ENCODE assay signal across 9 cellular contexts in the genomic region with DNA sequence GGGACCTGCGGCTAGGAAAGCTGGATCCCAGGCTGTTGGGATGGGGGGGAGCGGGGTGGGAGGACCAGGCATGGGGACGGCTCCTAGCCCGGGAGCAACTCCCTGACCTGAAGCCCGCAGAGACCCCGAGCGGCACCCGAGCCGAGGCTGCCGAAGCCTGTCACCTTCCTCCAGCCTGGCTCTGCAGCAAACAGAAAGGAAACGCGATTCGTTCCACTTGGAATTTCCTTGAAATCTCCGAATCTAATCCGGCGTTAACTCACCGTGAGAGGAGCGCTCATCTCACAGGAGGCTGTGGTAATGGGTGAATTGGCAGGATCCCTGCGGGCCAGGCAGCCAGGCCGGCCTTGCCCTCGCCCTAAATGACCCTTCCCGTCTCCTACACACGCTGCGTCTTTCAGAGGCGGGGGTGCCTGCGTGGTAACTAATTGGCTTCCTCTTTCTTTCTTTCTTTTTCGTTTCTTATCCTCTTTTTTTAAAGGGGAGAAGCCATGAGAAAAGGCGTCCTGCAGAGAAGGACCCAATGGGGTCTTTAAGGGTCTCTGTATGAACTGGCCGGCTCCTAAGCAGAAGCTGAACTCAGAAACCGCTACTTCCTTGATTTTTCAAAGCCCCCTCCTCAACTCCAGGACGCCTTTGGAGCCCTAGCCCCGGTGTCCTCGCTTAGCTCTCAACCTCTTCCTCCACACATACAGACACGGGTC. TPM values are rescaled to one million over a fixed set of nuclear protein-coding genes. Genes with fewer than 3 reads are reported as not detected.
DNase-seq lines count a peak whose midpoint lies in the region; ATAC-seq and TF ChIP-seq lines count a peak whose summit lies in the region.
"Had no signal": no experiment of that assay in that cellular context is flagged by ENCODE, and none has a peak within 500 bp of the region (broad histone marks: within the 10 kb centered on the region; RNA-seq: fewer than 3 reads in every experiment).

No MANE protein-coding gene starts in this region.

- H3K9me3 ChIP-seq in right atrium auricular region = no peaks in the 10 kb centered on the region
- H3K9me3 ChIP-seq in vagina = no peaks in the 10 kb centered on the region

- TF ChIP-seq CTCF in right atrium auricular region (IDR thresholded peaks at IDR 0.05) (no peak), VCaP (conservative IDR thresholded peaks at IDR 0.05) (no peak), vagina (IDR thresholded peaks at IDR 0.05) (no peak)

- H3K36me3 ChIP-seq in right atrium auricular region = no peaks in the 10 kb centered on the region
- H3K36me3 ChIP-seq in vagina = no peaks in the 10 kb centered on the region

- H3K27ac ChIP-seq in right atrium auricular region = no peak overlapping the region
- peak overlapping the region; percentile 76; the same call in 1 of the 2 replicates for H3K27ac ChIP-seq in VCaP
- H3K27ac ChIP-seq in vagina = no peak overlapping the region
- H3K27ac ChIP-seq: RWPE1 had no signal

- ATAC-seq in GM18870 (IDR thresholded peaks at IDR 0.05; ENCODE audit: unreplicated experiment) = no peak
- no peak for ATAC-seq in sciatic nerve

- DNase-seq in right atrium auricular region (ENCODE audit: low spot score) = no peak
- DNase-seq in cardiac septum (ENCODE audit: low spot score) = no peak
- peak; percentile 22 for DNase-seq in left kidney (ENCODE audit: low read depth, low spot score)
- DNase-seq in vagina (ENCODE audit: extremely low spot score in 2 of 2) = no peak
- DNase-seq in sciatic nerve (ENCODE audit: low spot score) = no peak
- DNase-seq in SW480 (ENCODE audit: low spot score) = no peak

- intact Hi-C loops in cardiac septum (cut with DNase I) (no loop called here), vagina (cut with DNase I) (no loop called here), sciatic nerve (cut with DNase I) (no loop called here)

- TF ChIP-seq POLR2A in vagina (IDR thresholded peaks at IDR 0.05) = no peak

- H3K27me3 ChIP-seq in right atrium auricular region (peaks cover 61 to 65% of the 10 kb centered on the region in 2 donors), vagina (peaks cover 41% of the 10 kb centered on the region)

- H3K4me3 ChIP-seq in right atrium auricular region (peak overlapping the region; percentile 4 to 33), vagina (peak overlapping the region; percentile 25 to 45)

- peaks cover 0 to 48% of the 10 kb centered on the region in 2 donors for H3K4me1 ChIP-seq in right atrium auricular region
- H3K4me1 ChIP-seq in vagina = peaks cover 49% of the 10 kb centered on the region

RNA-seq across cellular contexts. Expression of gene PAX5, which starts 8.5 kb away (rescaled TPM):
- total RNA-seq in right atrium auricular region (under 1 TPM in 1 of 2 donors, not detected in 1; 0.59 TPM), cardiac septum (not detected), vagina (0.25 TPM), sciatic nerve (1.2 TPM)
